ENCODE assay signal across 22 cellular contexts in genomic region chr6:170164271-170164900, GRCh38.
A peak's percentile ranks its signal among the peaks of the same experiment; 100 is the strongest.
DNase-seq lines count a peak whose midpoint lies in the region; ATAC-seq, FAIRE-seq and TF ChIP-seq lines count a peak whose summit lies in the region.
"Had no signal": no experiment of that assay in that cellular context is flagged by ENCODE, and none has a peak within 500 bp of the region (broad histone marks: within the 10 kb centered on the region; RNA-seq: fewer than 3 reads in every experiment).

No MANE protein-coding gene starts in this region.

- ATAC-seq in left cardiac atrium (no peak), HG03025 (IDR thresholded peaks at IDR 0.05; ENCODE audit: low FRiP score, unreplicated experiment) (no peak)

- no peak for FAIRE-seq in kidney (lab: Jason Lieb, UNC)
- FAIRE-seq: A204.1, G401.6, GM18507 had no signal

- H3K4me3 ChIP-seq in left ventricle myocardium inferior (no peak overlapping the region), kidney (ENCODE audit: low read length in 2 of 2) (no peak overlapping the region), neuronal stem cell (ENCODE audit: low read length in 2 of 2) (peak overlapping the region in 1 of 2 donors; percentile 0)
- H3K4me3 ChIP-seq: GM23338, PC-9 had no signal

- H3K4me2 ChIP-seq in neuronal stem cell (ENCODE audit: insufficient read depth, low read length, poor library complexity, severe bottlenecking), result no peak overlapping the region
- H3K4me2 ChIP-seq: GM23338, KMS-11, PC-9 had no signal

- WGBS in neuronal stem cell (ENCODE audit: extremely low coverage in 2 of 2, insufficient read length in 2 of 2, insufficient replicate concordance in 1 of 2), 2 donors, result no CpG with 5 or more reads among the region's 21 CpGs

- no peak overlapping the region for H3K23ac ChIP-seq in neuronal stem cell (ENCODE audit: low read depth, low read length, poor library complexity)

- H3K14ac ChIP-seq in neuronal stem cell (ENCODE audit: low read length), result no peak overlapping the region

- H3K27me3 ChIP-seq in left ventricle myocardium inferior (ENCODE audit: low read depth) (no peaks in the 10 kb centered on the region), neuronal stem cell (ENCODE audit: control insufficient read depth in 3 of 3, insufficient read depth in 3 of 3, low read depth in 1 of 3, low read length in 3 of 3) (no peaks in the 10 kb centered on the region)

- in situ Hi-C loops in GM13977 (cut with MboI; ENCODE audit: low pct_unique_long_range_greater_than_20kb, low sequenced_read_pairs, unreplicated experiment), result no loop called here

- H2BK15ac ChIP-seq in neuronal stem cell (ENCODE audit: low read length), result peak overlapping the region; percentile 46

- H3K36me3 ChIP-seq in left ventricle myocardium inferior (no peaks in the 10 kb centered on the region), kidney (ENCODE audit: control insufficient read depth in 1 of 2, insufficient read depth in 2 of 2, low read length in 2 of 2) (no peaks in the 10 kb centered on the region), neuronal stem cell (replicated peaks in 1 of 2; ENCODE audit: control insufficient read depth in 2 of 2, insufficient read depth in 2 of 2, low read length in 2 of 2) (no peaks in the 10 kb centered on the region)

- peak overlapping the region; percentile 73 for H2BK5ac ChIP-seq in neuronal stem cell (ENCODE audit: low read length)

- H4K8ac ChIP-seq in neuronal stem cell (ENCODE audit: low read depth, low read length), result no peak overlapping the region

- peak overlapping the region; percentile 85 for H3K18ac ChIP-seq in neuronal stem cell (ENCODE audit: low read length)

- H3K4me1 ChIP-seq in left ventricle myocardium inferior (peaks cover 34% of the 10 kb centered on the region), kidney (ENCODE audit: control insufficient read depth in 1 of 2, insufficient read depth in 1 of 2, low read depth in 1 of 2, low read length in 2 of 2) (peaks cover 0 to 3% of the 10 kb centered on the region in 2 donors), neuronal stem cell (ENCODE audit: control insufficient read depth in 2 of 2, insufficient read depth in 1 of 2, low read depth in 1 of 2, low read length in 2 of 2) (peaks cover 0 to 14% of the 10 kb centered on the region in 2 donors)

- H2AFZ ChIP-seq in neuronal stem cell (ENCODE audit: low read length), result no peak overlapping the region
- H2AFZ ChIP-seq: GM23338, PC-9 had no signal

- H3K79me1 ChIP-seq in neuronal stem cell (ENCODE audit: low read depth, low read length), result peaks cover 2% of the 10 kb centered on the region

- H3K9me3 ChIP-seq in left ventricle myocardium inferior (replicated peaks) (no peaks in the 10 kb centered on the region), kidney (ENCODE audit: control insufficient read depth in 1 of 2, low read length in 2 of 2) (no peaks in the 10 kb centered on the region), neuronal stem cell (replicated peaks in 1 of 2; ENCODE audit: control insufficient read depth in 2 of 2, insufficient read depth in 1 of 2, low read depth in 1 of 2, low read length in 2 of 2) (peaks cover 0 to 11% of the 10 kb centered on the region in 2 donors)

- peak overlapping the region; percentile 40 for H2BK120ac ChIP-seq in neuronal stem cell (ENCODE audit: low read depth, low read length)

- peak overlapping the region; percentile 77 for H2AK5ac ChIP-seq in neuronal stem cell (ENCODE audit: low read depth, low read length)

- no peak for TF ChIP-seq CTCF in left ventricle myocardium inferior (IDR thresholded peaks at IDR 0.05; ENCODE audit: borderline replicate concordance)
- TF ChIP-seq CTCF in kidney (IDR thresholded peaks at IDR 0.05; ENCODE audit: borderline replicate concordance, extremely low read depth, insufficient read depth), result no peak
- no peak for TF ChIP-seq CTCF in GM13977 (IDR thresholded peaks at IDR 0.05; ENCODE audit: extremely low read depth, insufficient read depth, missing control alignments)

- peak overlapping the region; percentile 62 for H3K27ac ChIP-seq in left ventricle myocardium inferior (replicated peaks)
- H3K27ac ChIP-seq in kidney (ENCODE audit: low read depth in 2 of 2, low read length in 2 of 2), result no peak overlapping the region
- no peak overlapping the region for H3K27ac ChIP-seq in neuronal stem cell (replicated peaks; ENCODE audit: low read length)
- H3K27ac ChIP-seq: KMS-11, PC-9 had no signal

- H2BK12ac ChIP-seq in neuronal stem cell (ENCODE audit: low read length), result peak overlapping the region; percentile 51

- intact Hi-C loops in left ventricle myocardium inferior (cut with micrococcal nuclease) (no loop called here), left cardiac atrium (cut with DNase I) (no loop called here), kidney (cut with DNase I) (no loop called here)

- H4K91ac ChIP-seq in neuronal stem cell (ENCODE audit: low read depth, low read length, poor library complexity), result no peak overlapping the region

- no peak overlapping the region for H3K4ac ChIP-seq in neuronal stem cell (ENCODE audit: low read length)

- H3K9ac ChIP-seq in kidney (ENCODE audit: low read length in 2 of 2) (no peak overlapping the region), neuronal stem cell (ENCODE audit: low read depth, low read length, poor library complexity) (no peak overlapping the region)
- H3K9ac ChIP-seq: KMS-11 had no signal

- no peak for DNase-seq in left ventricle myocardium inferior
- no peak for DNase-seq in left cardiac atrium
- DNase-seq in kidney, result peak; percentile 58
- DNase-seq in neuronal stem cell (ENCODE audit: low spot score), result no peak
- peak; percentile 34 for DNase-seq in ureter (ENCODE audit: low spot score)
- no peak for DNase-seq in GM13977 (ENCODE audit: low spot score)
- no peak for DNase-seq in dermis blood vessel endothelial cell
- DNase-seq: C1 segment of cervical spinal cord, DND-41, NCI-H1048, NCI-H1436 treated with DMSO at 0.1 percent for 48 hours, NCI-H2029 treated with DMSO at 0.1 percent for 48 hours, NCI-H2171 treated with DMSO at 0.1 percent for 48 hours, NCI-H510A, NCI-H82, PC-9 had no signal

Comparison
In these comparisons a context has a peak if more than half of its experiments do, and no peak if none do; other contexts are left out.
1. DNase-seq: peak in kidney (single experiment) and ureter (single experiment); none in left ventricle myocardium inferior (single experiment), left cardiac atrium (single experiment), neuronal stem cell (single experiment), GM13977 (single experiment) and dermis blood vessel endothelial cell (single experiment).